ENCODE assay signal across 9 cellular contexts in genomic region chr10:123301077-123301875, GRCh38.
DNase-seq lines count a peak whose midpoint lies in the region; ATAC-seq, FAIRE-seq and TF ChIP-seq lines count a peak whose summit lies in the region.
"Had no signal": no experiment of that assay in that cellular context is flagged by ENCODE, and none has a peak within 500 bp of the region (broad histone marks: within the 10 kb centered on the region; RNA-seq: fewer than 3 reads in every experiment).

No MANE protein-coding gene starts in this region.

- no peaks in the 10 kb centered on the region for H3K36me3 ChIP-seq in H7 (replicated peaks; ENCODE audit: control insufficient read depth, insufficient read depth, low read length)
- no peaks in the 10 kb centered on the region for H3K36me3 ChIP-seq in aorta (ENCODE audit: control insufficient read depth in 1 of 2, insufficient read depth in 2 of 2, low read length in 1 of 2)

- H3K9me3 Mint-ChIP-seq in activated CD8-positive, alpha-beta T cell treated with anti-CD3 and anti-CD28 coated beads for 36 hours = no peaks in the 10 kb centered on the region
- H3K9me3 Mint-ChIP-seq in activated naive CD8-positive, alpha-beta T cell treated with anti-CD3 and anti-CD28 coated beads for 36 hours = no peaks in the 10 kb centered on the region
- H3K9me3 Mint-ChIP-seq: stimulated activated effector memory CD8-positive, alpha-beta T cell treated with anti-CD3 and anti-CD28 coated beads, Interleukin-12 subunit alpha, Interleukin-12 subunit beta, amount 100 ng/mL, for 72 hours had no signal

- intact Hi-C loops in activated CD8-positive, alpha-beta T cell treated with anti-CD3 and anti-CD28 coated beads for 36 hours (cut with micrococcal nuclease) = no loop called here
- intact Hi-C loops in aorta (cut with DNase I) = no loop called here

- POLR2A ChIA-PET in activated CD8-positive, alpha-beta T cell treated with anti-CD3 and anti-CD28 coated beads for 36 hours (lab: Charles Lee) = no interaction called here

- H3K27ac ChIP-seq in aorta (ENCODE audit: low read depth in 1 of 2, low read length in 2 of 2) = no peak overlapping the region

- H3K27ac Mint-ChIP-seq in activated CD8-positive, alpha-beta T cell treated with anti-CD3 and anti-CD28 coated beads for 36 hours = no peak overlapping the region
- no peak overlapping the region for H3K27ac Mint-ChIP-seq in activated naive CD8-positive, alpha-beta T cell treated with anti-CD3 and anti-CD28 coated beads for 36 hours
- H3K27ac Mint-ChIP-seq: stimulated activated effector memory CD8-positive, alpha-beta T cell treated with anti-CD3 and anti-CD28 coated beads, Interleukin-12 subunit alpha, Interleukin-12 subunit beta, amount 100 ng/mL, for 72 hours had no signal

- CTCF ChIA-PET in activated CD8-positive, alpha-beta T cell treated with anti-CD3 and anti-CD28 coated beads for 36 hours (lab: Charles Lee) = no interaction called here

- WGBS in aorta, 2 donors = 41 to 50% methylated on average over 10 of the region's 10 CpGs

- ATAC-seq in GM21825 (IDR thresholded peaks at IDR 0.05; ENCODE audit: unreplicated experiment) = no peak
- ATAC-seq in activated CD8-positive, alpha-beta T cell treated with anti-CD3 and anti-CD28 coated beads for 36 hours = no peak
- ATAC-seq in aorta (ENCODE audit: low FRiP score) = no peak
- ATAC-seq: stimulated activated effector memory CD8-positive, alpha-beta T cell treated with anti-CD3 and anti-CD28 coated beads, Interleukin-12 subunit alpha, Interleukin-12 subunit beta, amount 100 ng/mL, for 72 hours had no signal

- FAIRE-seq in RCC 7860 (lab: Jason Lieb, UNC) = peak; percentile 63

- no peaks in the 10 kb centered on the region for H3K27me3 ChIP-seq in H7 (ENCODE audit: control insufficient read depth, insufficient read depth, low read length)
- H3K27me3 ChIP-seq in aorta (ENCODE audit: control insufficient read depth in 1 of 2, insufficient read depth in 2 of 2, low read length in 1 of 2) = no peaks in the 10 kb centered on the region

- no peaks in the 10 kb centered on the region for H3K9me3 ChIP-seq in aorta (ENCODE audit: control insufficient read depth, low read length)

- no peaks in the 10 kb centered on the region for H3K4me1 ChIP-seq in aorta (ENCODE audit: control insufficient read depth in 1 of 2, insufficient read depth in 2 of 2, low read length in 2 of 2)

- H3K27me3 Mint-ChIP-seq in activated CD8-positive, alpha-beta T cell treated with anti-CD3 and anti-CD28 coated beads for 36 hours = peaks cover 2% of the 10 kb centered on the region
- H3K27me3 Mint-ChIP-seq in activated naive CD8-positive, alpha-beta T cell treated with anti-CD3 and anti-CD28 coated beads for 36 hours = no peaks in the 10 kb centered on the region

- H3K4me3 Mint-ChIP-seq in activated CD8-positive, alpha-beta T cell treated with anti-CD3 and anti-CD28 coated beads for 36 hours = no peak overlapping the region
- no peak overlapping the region for H3K4me3 Mint-ChIP-seq in activated naive CD8-positive, alpha-beta T cell treated with anti-CD3 and anti-CD28 coated beads for 36 hours
- H3K4me3 Mint-ChIP-seq: stimulated activated effector memory CD8-positive, alpha-beta T cell treated with anti-CD3 and anti-CD28 coated beads, Interleukin-12 subunit alpha, Interleukin-12 subunit beta, amount 100 ng/mL, for 72 hours had no signal

- TF ChIP-seq CTCF in retinal pigment epithelial cell (conservative IDR thresholded peaks at IDR 0.05; ENCODE audit: low read depth, low read length) = peak; percentile 57
- no peak for TF ChIP-seq CTCF in activated CD8-positive, alpha-beta T cell treated with anti-CD3 and anti-CD28 coated beads for 36 hours (IDR thresholded peaks at IDR 0.05)

- H3K36me3 Mint-ChIP-seq in activated CD8-positive, alpha-beta T cell treated with anti-CD3 and anti-CD28 coated beads for 36 hours (ENCODE audit: low read depth) = no peaks in the 10 kb centered on the region
- H3K36me3 Mint-ChIP-seq in activated naive CD8-positive, alpha-beta T cell treated with anti-CD3 and anti-CD28 coated beads for 36 hours = no peaks in the 10 kb centered on the region
- H3K36me3 Mint-ChIP-seq: stimulated activated effector memory CD8-positive, alpha-beta T cell treated with anti-CD3 and anti-CD28 coated beads, Interleukin-12 subunit alpha, Interleukin-12 subunit beta, amount 100 ng/mL, for 72 hours had no signal

- DNase-seq in H7 (peak; percentile 38), RCC 7860 (ENCODE audit: low spot score) (peak; percentile 26), foreskin melanocyte (peak; percentile 98), retinal pigment epithelial cell (ENCODE audit: low read depth) (peak; percentile 89), aorta (no peak)
- DNase-seq in activated CD8-positive, alpha-beta T cell treated with anti-CD3 and anti-CD28 coated beads for 36 hours = no peak
- DNase-seq in activated naive CD8-positive, alpha-beta T cell treated with anti-CD3 and anti-CD28 coated beads for 36 hours = no peak

- H3K4me1 Mint-ChIP-seq in activated CD8-positive, alpha-beta T cell treated with anti-CD3 and anti-CD28 coated beads for 36 hours (ENCODE audit: low read depth) = no peaks in the 10 kb centered on the region
- H3K4me1 Mint-ChIP-seq in activated naive CD8-positive, alpha-beta T cell treated with anti-CD3 and anti-CD28 coated beads for 36 hours = no peaks in the 10 kb centered on the region
- H3K4me1 Mint-ChIP-seq: stimulated activated effector memory CD8-positive, alpha-beta T cell treated with anti-CD3 and anti-CD28 coated beads, Interleukin-12 subunit alpha, Interleukin-12 subunit beta, amount 100 ng/mL, for 72 hours had no signal

- no peak overlapping the region for H3K4me3 ChIP-seq in H7 (ENCODE audit: insufficient read depth, low read depth, low read length)
- H3K4me3 ChIP-seq in retinal pigment epithelial cell (ENCODE audit: low read length) = peak overlapping the region; percentile 0
- H3K4me3 ChIP-seq in aorta (ENCODE audit: low read length in 2 of 2) = no peak overlapping the region

Comparison
In these comparisons a context has a peak if more than half of its experiments do, and no peak if none do; other contexts are left out.
1. DNase-seq: peak in H7 (single experiment), RCC 7860 (single experiment), foreskin melanocyte (single experiment) and retinal pigment epithelial cell (single experiment); none in activated CD8-positive, alpha-beta T cell treated with anti-CD3 and anti-CD28 coated beads for 36 hours (single experiment), aorta (0 of 2) and activated naive CD8-positive, alpha-beta T cell treated with anti-CD3 and anti-CD28 coated beads for 36 hours (single experiment).